1 cellular context compared by ENCODE assay signal in the genomic region with DNA sequence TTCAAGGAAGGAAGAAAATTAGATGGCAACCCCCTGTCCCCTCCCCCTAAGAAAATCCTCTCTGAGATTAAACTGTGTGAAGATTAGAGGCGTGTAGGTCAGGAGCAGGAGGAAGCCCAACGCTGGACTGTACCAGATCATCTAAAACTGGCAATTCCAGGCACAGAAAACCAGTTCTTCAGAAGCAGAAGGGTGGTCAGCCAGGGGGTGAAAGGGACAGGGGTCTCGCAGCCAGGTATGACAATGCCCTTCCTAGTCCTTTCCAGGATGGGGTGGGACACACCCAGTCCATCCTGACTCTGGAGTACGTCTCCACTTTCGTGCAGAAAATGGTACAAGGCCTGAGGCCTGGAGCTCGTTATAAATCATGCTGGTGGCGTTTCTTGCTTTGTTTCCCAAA.
TF ChIP-seq lines count a peak whose summit lies in the region.

No MANE protein-coding gene starts in this region.

TF ChIP-seq in GM23338, 12 proteins besides CTCF, POLR2A, EP300 and RAD21 (continued from another document):
- TF ChIP-seq, protein P1, sequence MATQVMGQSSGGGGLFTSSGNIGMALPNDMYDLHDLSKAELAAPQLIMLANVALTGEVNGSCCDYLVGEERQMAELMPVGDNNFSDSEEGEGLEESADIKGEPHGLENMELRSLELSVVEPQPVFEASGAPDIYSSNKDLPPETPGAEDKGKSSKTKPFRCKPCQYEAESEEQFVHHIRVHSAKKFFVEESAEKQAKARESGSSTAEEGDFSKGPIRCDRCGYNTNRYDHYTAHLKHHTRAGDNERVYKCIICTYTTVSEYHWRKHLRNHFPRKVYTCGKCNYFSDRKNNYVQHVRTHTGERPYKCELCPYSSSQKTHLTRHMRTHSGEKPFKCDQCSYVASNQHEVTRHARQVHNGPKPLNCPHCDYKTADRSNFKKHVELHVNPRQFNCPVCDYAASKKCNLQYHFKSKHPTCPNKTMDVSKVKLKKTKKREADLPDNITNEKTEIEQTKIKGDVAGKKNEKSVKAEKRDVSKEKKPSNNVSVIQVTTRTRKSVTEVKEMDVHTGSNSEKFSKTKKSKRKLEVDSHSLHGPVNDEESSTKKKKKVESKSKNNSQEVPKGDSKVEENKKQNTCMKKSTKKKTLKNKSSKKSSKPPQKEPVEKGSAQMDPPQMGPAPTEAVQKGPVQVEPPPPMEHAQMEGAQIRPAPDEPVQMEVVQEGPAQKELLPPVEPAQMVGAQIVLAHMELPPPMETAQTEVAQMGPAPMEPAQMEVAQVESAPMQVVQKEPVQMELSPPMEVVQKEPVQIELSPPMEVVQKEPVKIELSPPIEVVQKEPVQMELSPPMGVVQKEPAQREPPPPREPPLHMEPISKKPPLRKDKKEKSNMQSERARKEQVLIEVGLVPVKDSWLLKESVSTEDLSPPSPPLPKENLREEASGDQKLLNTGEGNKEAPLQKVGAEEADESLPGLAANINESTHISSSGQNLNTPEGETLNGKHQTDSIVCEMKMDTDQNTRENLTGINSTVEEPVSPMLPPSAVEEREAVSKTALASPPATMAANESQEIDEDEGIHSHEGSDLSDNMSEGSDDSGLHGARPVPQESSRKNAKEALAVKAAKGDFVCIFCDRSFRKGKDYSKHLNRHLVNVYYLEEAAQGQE (IDR thresholded peaks at IDR 0.05; ENCODE audit: unreplicated experiment) = no peak
- TF ChIP-seq EZH2 (IDR thresholded peaks at IDR 0.05; ENCODE audit: low read depth, unreplicated experiment) (no peak), EZH2phosphoT487 (IDR thresholded peaks at IDR 0.05; ENCODE audit: unreplicated experiment) (no peak)
- TF ChIP-seq, protein P2, sequence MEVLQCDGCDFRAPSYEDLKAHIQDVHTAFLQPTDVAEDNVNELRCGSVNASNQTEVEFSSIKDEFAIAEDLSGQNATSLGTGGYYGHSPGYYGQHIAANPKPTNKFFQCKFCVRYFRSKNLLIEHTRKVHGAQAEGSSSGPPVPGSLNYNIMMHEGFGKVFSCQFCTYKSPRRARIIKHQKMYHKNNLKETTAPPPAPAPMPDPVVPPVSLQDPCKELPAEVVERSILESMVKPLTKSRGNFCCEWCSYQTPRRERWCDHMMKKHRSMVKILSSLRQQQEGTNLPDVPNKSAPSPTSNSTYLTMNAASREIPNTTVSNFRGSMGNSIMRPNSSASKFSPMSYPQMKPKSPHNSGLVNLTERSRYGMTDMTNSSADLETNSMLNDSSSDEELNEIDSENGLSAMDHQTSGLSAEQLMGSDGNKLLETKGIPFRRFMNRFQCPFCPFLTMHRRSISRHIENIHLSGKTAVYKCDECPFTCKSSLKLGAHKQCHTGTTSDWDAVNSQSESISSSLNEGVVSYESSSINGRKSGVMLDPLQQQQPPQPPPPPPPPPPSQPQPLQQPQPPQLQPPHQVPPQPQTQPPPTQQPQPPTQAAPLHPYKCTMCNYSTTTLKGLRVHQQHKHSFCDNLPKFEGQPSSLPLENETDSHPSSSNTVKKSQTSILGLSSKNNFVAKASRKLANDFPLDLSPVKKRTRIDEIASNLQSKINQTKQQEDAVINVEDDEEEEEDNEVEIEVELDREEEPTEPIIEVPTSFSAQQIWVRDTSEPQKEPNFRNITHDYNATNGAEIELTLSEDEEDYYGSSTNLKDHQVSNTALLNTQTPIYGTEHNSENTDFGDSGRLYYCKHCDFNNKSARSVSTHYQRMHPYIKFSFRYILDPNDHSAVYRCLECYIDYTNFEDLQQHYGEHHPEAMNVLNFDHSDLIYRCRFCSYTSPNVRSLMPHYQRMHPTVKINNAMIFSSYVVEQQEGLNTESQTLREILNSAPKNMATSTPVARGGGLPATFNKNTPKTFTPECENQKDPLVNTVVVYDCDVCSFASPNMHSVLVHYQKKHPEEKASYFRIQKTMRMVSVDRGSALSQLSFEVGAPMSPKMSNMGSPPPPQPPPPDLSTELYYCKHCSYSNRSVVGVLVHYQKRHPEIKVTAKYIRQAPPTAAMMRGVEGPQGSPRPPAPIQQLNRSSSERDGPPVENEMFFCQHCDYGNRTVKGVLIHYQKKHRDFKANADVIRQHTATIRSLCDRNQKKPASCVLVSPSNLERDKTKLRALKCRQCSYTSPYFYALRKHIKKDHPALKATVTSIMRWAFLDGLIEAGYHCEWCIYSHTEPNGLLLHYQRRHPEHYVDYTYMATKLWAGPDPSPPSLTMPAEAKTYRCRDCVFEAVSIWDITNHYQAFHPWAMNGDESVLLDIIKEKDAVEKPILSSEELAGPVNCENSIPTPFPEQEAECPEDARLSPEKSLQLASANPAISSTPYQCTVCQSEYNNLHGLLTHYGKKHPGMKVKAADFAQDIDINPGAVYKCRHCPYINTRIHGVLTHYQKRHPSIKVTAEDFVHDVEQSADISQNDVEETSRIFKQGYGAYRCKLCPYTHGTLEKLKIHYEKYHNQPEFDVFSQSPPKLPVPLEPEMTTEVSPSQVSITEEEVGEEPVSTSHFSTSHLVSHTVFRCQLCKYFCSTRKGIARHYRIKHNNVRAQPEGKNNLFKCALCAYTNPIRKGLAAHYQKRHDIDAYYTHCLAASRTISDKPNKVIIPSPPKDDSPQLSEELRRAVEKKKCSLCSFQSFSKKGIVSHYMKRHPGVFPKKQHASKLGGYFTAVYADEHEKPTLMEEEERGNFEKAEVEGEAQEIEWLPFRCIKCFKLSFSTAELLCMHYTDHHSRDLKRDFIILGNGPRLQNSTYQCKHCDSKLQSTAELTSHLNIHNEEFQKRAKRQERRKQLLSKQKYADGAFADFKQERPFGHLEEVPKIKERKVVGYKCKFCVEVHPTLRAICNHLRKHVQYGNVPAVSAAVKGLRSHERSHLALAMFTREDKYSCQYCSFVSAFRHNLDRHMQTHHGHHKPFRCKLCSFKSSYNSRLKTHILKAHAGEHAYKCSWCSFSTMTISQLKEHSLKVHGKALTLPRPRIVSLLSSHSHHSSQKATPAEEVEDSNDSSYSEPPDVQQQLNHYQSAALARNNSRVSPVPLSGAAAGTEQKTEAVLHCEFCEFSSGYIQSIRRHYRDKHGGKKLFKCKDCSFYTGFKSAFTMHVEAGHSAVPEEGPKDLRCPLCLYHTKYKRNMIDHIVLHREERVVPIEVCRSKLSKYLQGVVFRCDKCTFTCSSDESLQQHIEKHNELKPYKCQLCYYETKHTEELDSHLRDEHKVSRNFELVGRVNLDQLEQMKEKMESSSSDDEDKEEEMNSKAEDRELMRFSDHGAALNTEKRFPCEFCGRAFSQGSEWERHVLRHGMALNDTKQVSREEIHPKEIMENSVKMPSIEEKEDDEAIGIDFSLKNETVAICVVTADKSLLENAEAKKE (CRISPR knock-in tag; IDR thresholded peaks at IDR 0.05) = no peak
TF ChIP-seq in GM23338: peak in this region for 0.
